8 cellular contexts compared by ENCODE assay signal in genomic region chr11:78045851-78046485, GRCh38. TPM values are rescaled to one million over a fixed set of nuclear protein-coding genes. Genes with fewer than 3 reads are reported as not detected.
A peak's percentile ranks its signal among the peaks of the same experiment; 100 is the strongest.
DNase-seq lines count a peak whose midpoint lies in the region; ATAC-seq and TF ChIP-seq lines count a peak whose summit lies in the region.

No MANE protein-coding gene starts in this region.

- no peaks in the 10 kb centered on the region for H3K9me3 ChIP-seq in CD4-positive, alpha-beta T cell (ENCODE audit: control insufficient read depth, low read length)
- H3K9me3 ChIP-seq in adrenal gland (replicated peaks in 1 of 3) (no peaks in the 10 kb centered on the region), heart right ventricle (no peaks in the 10 kb centered on the region), prostate gland (no peaks in the 10 kb centered on the region)

- H3K36me3 Mint-ChIP-seq in CD4-positive, alpha-beta T cell (ENCODE audit: low read depth): no peaks in the 10 kb centered on the region

- TF ChIP-seq CTCF in CD4-positive, alpha-beta T cell (IDR thresholded peaks at IDR 0.05): peak; percentile 90
- TF ChIP-seq CTCF in adrenal gland (IDR thresholded peaks at IDR 0.05) (peak; percentile 87 to 99 (median 98)), heart right ventricle (IDR thresholded peaks at IDR 0.05) (peak; percentile 99), prostate gland (IDR thresholded peaks at IDR 0.05) (peak; percentile 89 to 97 (median 96))

- no peaks in the 10 kb centered on the region for H3K36me3 ChIP-seq in adrenal gland (replicated peaks in 1 of 2)
- no peaks in the 10 kb centered on the region for H3K36me3 ChIP-seq in heart right ventricle
- H3K36me3 ChIP-seq in prostate gland: no peaks in the 10 kb centered on the region
- H3K36me3 ChIP-seq in urinary bladder (ENCODE audit: insufficient read depth): no peaks in the 10 kb centered on the region

- H3K27me3 ChIP-seq in CD4-positive, alpha-beta T cell (ENCODE audit: control insufficient read depth, insufficient read depth, low read length): no peaks in the 10 kb centered on the region
- H3K27me3 ChIP-seq in adrenal gland (no peaks in the 10 kb centered on the region), heart right ventricle (no peaks in the 10 kb centered on the region), prostate gland (replicated peaks; ENCODE audit: insufficient read depth) (no peaks in the 10 kb centered on the region)

- peak; percentile 58 to 84 (median 75) for DNase-seq in CD4-positive, alpha-beta T cell
- peak; percentile 75 for DNase-seq in NAMALWA (ENCODE audit: low spot score)
- peak; percentile 51 to 75 (median 63) for DNase-seq in T-helper 1 cell
- peak; percentile 80 to 92 (median 88) for DNase-seq in adrenal gland
- peak; percentile 78 to 88 for DNase-seq in heart right ventricle
- DNase-seq in prostate gland (ENCODE audit: low spot score): peak; percentile 70

- TF ChIP-seq POLR2A in adrenal gland (IDR thresholded peaks at IDR 0.05) (peak in 1 of 2 donors; percentile 61), prostate gland (IDR thresholded peaks at IDR 0.05) (no peak)

- H3K4me3 Mint-ChIP-seq in CD4-positive, alpha-beta T cell: peak overlapping the region; percentile 73

- H3K4me1 ChIP-seq in adrenal gland (replicated peaks in 1 of 2) (peaks cover 9 to 19% of the 10 kb centered on the region in 2 donors), heart right ventricle (peaks cover 0 to 17% (median 8%) of the 10 kb centered on the region in 9 donors), prostate gland (replicated peaks) (no peaks in the 10 kb centered on the region), urinary bladder (ENCODE audit: insufficient read depth) (no peaks in the 10 kb centered on the region)

- no peaks in the 10 kb centered on the region for H3K27me3 Mint-ChIP-seq in CD4-positive, alpha-beta T cell

- intact Hi-C loops in CD4-positive, alpha-beta T cell (cut with DNase I, micrococcal nuclease): loop anchor here (1.0 to 5.0 kb wide), 4 partner anchors 49 to 270 kb away; no protein-coding TSS in a partner anchor
- intact Hi-C loops in adrenal gland (cut with DNase I) (no loop called here), heart right ventricle (cut with DNase I) (loop anchor here in 4 of 10 donors (1.0 to 10.0 kb wide), 3 partner anchors 44 to 51 kb away; partner anchors contain the start of gene INTS4 (in 2 of the 4)), prostate gland (cut with DNase I) (loop anchor here (5.0 to 10.0 kb wide), 2 partner anchors 51 to 224 kb away; partner anchors contain the start of genes AAMDC, INTS4 and RSF1)

- CTCF ChIA-PET in CD4-positive, alpha-beta T cell (lab: Charles Lee): interaction anchor here (0.6 to 1.8 kb wide), 17 partner anchors 9 to 527 kb away, joined by 3 to 11 read pairs (median 3); partner anchors contain the start of genes GAB2, INTS4 and THRSP

- POLR2A ChIA-PET in CD4-positive, alpha-beta T cell (lab: Charles Lee): interaction anchor here (0.6 to 1.3 kb wide), 2 partner anchors 51 to 161 kb away, joined by 3 to 11 read pairs; partner anchors contain the start of gene INTS4

- no peak overlapping the region for H3K27ac Mint-ChIP-seq in CD4-positive, alpha-beta T cell

- 2 to 3% (median 2%) methylated on average over 18 to 28 of the region's 28 CpGs for WGBS in adrenal gland, 4 donors
- WGBS in heart right ventricle, 2 donors: 3% methylated on average over 28 of the region's 28 CpGs
- WGBS in prostate gland: 2% methylated on average over 28 of the region's 28 CpGs
- 1% methylated on average over 28 of the region's 28 CpGs for WGBS in urinary bladder

- H3K4me3 ChIP-seq in adrenal gland: peak overlapping the region in 2 of 4 donors; percentile 29 to 52
- H3K4me3 ChIP-seq in heart right ventricle: peak overlapping the region in 9 of 10 donors; percentile 42 to 63 (median 58)
- peak overlapping the region; percentile 28 to 30 for H3K4me3 ChIP-seq in prostate gland
- H3K4me3 ChIP-seq in urinary bladder (ENCODE audit: low read depth, low read length): peak overlapping the region; percentile 29

- peaks cover 12% of the 10 kb centered on the region for H3K4me1 Mint-ChIP-seq in CD4-positive, alpha-beta T cell (ENCODE audit: low read depth)

- H3K27ac ChIP-seq in CD4-positive, alpha-beta T cell (ENCODE audit: low read depth, low read length): no peak overlapping the region
- H3K27ac ChIP-seq in adrenal gland: peak overlapping the region; percentile 23 to 82 (median 71)
- peak overlapping the region in 9 of 10 donors; percentile 25 to 72 (median 53) for H3K27ac ChIP-seq in heart right ventricle
- H3K27ac ChIP-seq in prostate gland: peak overlapping the region; percentile 21 to 64
- no peak overlapping the region for H3K27ac ChIP-seq in urinary bladder (ENCODE audit: low read depth)

- H3K9me3 Mint-ChIP-seq in CD4-positive, alpha-beta T cell: no peaks in the 10 kb centered on the region

- peak; percentile 97 for ATAC-seq in CD4-positive, alpha-beta T cell (ENCODE audit: poor library complexity)
- ATAC-seq in GM21737 (IDR thresholded peaks at IDR 0.05; ENCODE audit: unreplicated experiment) (peak; percentile 66), heart right ventricle (peak; percentile 89 to 96 (median 94))

RNA-seq across cellular contexts. Expression of gene THRSP, which starts 17.7 kb away (rescaled TPM):
- total RNA-seq in CD4-positive, alpha-beta T cell: not detected
- 10 to 100 TPM in 1 of 8 donors, 1 to 10 TPM in 3, under 1 TPM in 3, not detected in 1; 0.28 to 16.6 (median 1.3) TPM for total RNA-seq in adrenal gland
- polyA plus RNA-seq in adrenal gland: 10 to 100 TPM in 1 of 3 donors, 1 to 10 TPM in 1, under 1 TPM in 1; 0.77 to 64.5 (median 4.2) TPM
- 1 to 10 TPM in 6 of 10 donors, under 1 TPM in 1, not detected in 3; 0.21 to 7.7 (median 3.5) TPM for total RNA-seq in heart right ventricle
- 10 to 100 TPM; 13.6 to 25.4 TPM for polyA plus RNA-seq in heart right ventricle
- total RNA-seq in prostate gland: not detected
- 0.48 TPM for total RNA-seq in urinary bladder
- 6.5 TPM for polyA plus RNA-seq in urinary bladder

RNA-seq across cellular contexts. Expression of gene KCTD14, which starts 22.9 kb away (rescaled TPM):
- total RNA-seq in CD4-positive, alpha-beta T cell: under 1 TPM in 1 of 2 experiments, not detected in 1; 0.34 TPM
- total RNA-seq in adrenal gland (10 to 100 TPM; 12.7 to 67.0 (median 30.6) TPM), heart right ventricle (under 1 TPM in 9 of 10 donors, not detected in 1; 0.17 to 0.53 (median 0.21) TPM), prostate gland (10 to 100 TPM in 1 of 2 donors, 1 to 10 TPM in 1; 3.6 to 16.8 TPM), urinary bladder (2.3 TPM)
- polyA plus RNA-seq in adrenal gland (10 to 100 TPM in 2 of 3 donors, 1 to 10 TPM in 1; 9.5 to 84.7 (median 19.6) TPM), heart right ventricle (under 1 TPM; 0.15 to 0.49 TPM), urinary bladder (1.4 TPM)

RNA-seq across cellular contexts. Expression of gene NDUFC2, which starts 33.7 kb away (rescaled TPM):
- total RNA-seq in CD4-positive, alpha-beta T cell: 10 to 100 TPM; 62.6 to 68.5 TPM
- 100 to 1,000 TPM; 259 to 437 (median 369) TPM for total RNA-seq in adrenal gland
- polyA plus RNA-seq in adrenal gland: 100 to 1,000 TPM in 2 of 3 donors, 10 to 100 TPM in 1; 75.4 to 200 (median 139) TPM
- total RNA-seq in heart right ventricle: 100 to 1,000 TPM; 242 to 400 (median 275) TPM
- polyA plus RNA-seq in heart right ventricle: 100 to 1,000 TPM in 1 of 2 donors, 10 to 100 TPM in 1; 69.7 to 294 TPM
- 100 to 1,000 TPM; 119 to 193 TPM for total RNA-seq in prostate gland
- total RNA-seq in urinary bladder: 67.9 TPM
- 193 TPM for polyA plus RNA-seq in urinary bladder

RNA-seq across cellular contexts. Expression of gene INTS4, which starts 51.5 kb away (rescaled TPM):
- 10 to 100 TPM; 46.5 to 49.2 TPM for total RNA-seq in CD4-positive, alpha-beta T cell
- total RNA-seq in adrenal gland (10 to 100 TPM; 17.8 to 47.8 (median 38.3) TPM), heart right ventricle (10 to 100 TPM; 12.2 to 20.2 (median 16.8) TPM), prostate gland (10 to 100 TPM; 30.1 to 31.0 TPM), urinary bladder (50.4 TPM)
- polyA plus RNA-seq in adrenal gland (10 to 100 TPM; 34.4 to 37.3 (median 36.5) TPM), heart right ventricle (10 to 100 TPM; 12.8 to 14.9 TPM), urinary bladder (14.5 TPM)

Comparison
In these comparisons a context has a peak if more than half of its experiments do, and no peak if none do; other contexts are left out.
1. H3K27ac ChIP-seq: peak in adrenal gland (5 of 5), heart right ventricle (9 of 10) and prostate gland (2 of 2); none in CD4-positive, alpha-beta T cell (single experiment) and urinary bladder (single experiment).
2. intact Hi-C loops: an anchor here in CD4-positive, alpha-beta T cell (1.0 to 5.0 kb wide) and prostate gland (5.0 to 10.0 kb wide); none called in adrenal gland.
3. Peak in every context shown above with its lines, with median percentiles within 50 percentile points of each other: ATAC-seq, DNase-seq and CTCF ChIP-seq.